9 cellular contexts compared by ENCODE assay signal in genomic region chr4:141350122-141350904, GRCh38.
DNase-seq lines count a peak whose midpoint lies in the region; ATAC-seq, FAIRE-seq and TF ChIP-seq lines count a peak whose summit lies in the region.
"Had no signal": no experiment of that assay in that cellular context is flagged by ENCODE, and none has a peak within 500 bp of the region (broad histone marks: within the 10 kb centered on the region; RNA-seq: fewer than 3 reads in every experiment).

No MANE protein-coding gene starts in this region.

- H3K9me3 ChIP-seq in A549 (peaks cover 19% of the 10 kb centered on the region; the same call in 2 of the 3 replicates), ascending aorta (no peaks in the 10 kb centered on the region), MM.1S (replicated peaks; ENCODE audit: insufficient read depth, low read length) (no peaks in the 10 kb centered on the region)

- TF ChIP-seq EP300 in A549 (IDR thresholded peaks at IDR 0.05), result peak; percentile 90 to 95; a peak in 4 of 5 replicates

- H3K79me2 ChIP-seq in MM.1S (ENCODE audit: low read length), result no peaks in the 10 kb centered on the region

- no peaks in the 10 kb centered on the region for H4K20me1 ChIP-seq in MM.1S (ENCODE audit: insufficient read depth, low read length)

- ATAC-seq in A549 (peak; percentile 91 to 94), left lobe of liver (peak; percentile 84), HG02571 (IDR thresholded peaks at IDR 0.05; ENCODE audit: unreplicated experiment) (no peak)
- no peak for ATAC-seq in activated CD8-positive, alpha-beta T cell treated with anti-CD3 and anti-CD28 coated beads for 36 hours

- CTCF ChIA-PET in A549 (lab: Yijun Ruan, JAX), result interaction anchor here (0.6 kb wide), 1 partner anchor 1677 kb away, joined by 4 read pairs; no protein-coding TSS in a partner anchor
- CTCF ChIA-PET in activated CD8-positive, alpha-beta T cell treated with anti-CD3 and anti-CD28 coated beads for 36 hours (lab: Charles Lee), result no interaction called here

- no peak for TF ChIP-seq CTCF in A549 (IDR thresholded peaks at IDR 0.05)
- TF ChIP-seq CTCF in ascending aorta (IDR thresholded peaks at IDR 0.05), result no peak
- TF ChIP-seq CTCF in MM.1S (IDR thresholded peaks at IDR 0.05; ENCODE audit: low read length), result no peak
- TF ChIP-seq CTCF in activated CD8-positive, alpha-beta T cell treated with anti-CD3 and anti-CD28 coated beads for 36 hours (IDR thresholded peaks at IDR 0.05), result no peak

- peak overlapping the region; percentile 92 to 97 for H3K27ac ChIP-seq in A549
- H3K27ac ChIP-seq in ascending aorta, result peak overlapping the region; percentile 50 to 54
- H3K27ac ChIP-seq in MM.1S (ENCODE audit: low read length), result no peak overlapping the region

- H3K27me3 ChIP-seq in ascending aorta, result no peaks in the 10 kb centered on the region
- H3K27me3 ChIP-seq in MM.1S (replicated peaks; ENCODE audit: insufficient read depth, low read length), result no peaks in the 10 kb centered on the region

- 0% methylated on average over 3 of the region's 3 CpGs for WGBS in A549 (ENCODE audit: missing lambda C conversion rate)

- intact Hi-C loops in ascending aorta (cut with DNase I), result loop anchor here (5.0 kb wide), 2 partner anchors 192 to 742 kb away; no protein-coding TSS in a partner anchor
- intact Hi-C loops in activated CD8-positive, alpha-beta T cell treated with anti-CD3 and anti-CD28 coated beads for 36 hours (cut with micrococcal nuclease), result no loop called here

- H3K27me3 Mint-ChIP-seq in activated CD8-positive, alpha-beta T cell treated with anti-CD3 and anti-CD28 coated beads for 36 hours, result peaks cover 7% of the 10 kb centered on the region

- no peak overlapping the region for H3K4me3 ChIP-seq in A549
- H3K4me3 ChIP-seq in ascending aorta, result no peak overlapping the region
- H3K4me3 ChIP-seq in MM.1S (ENCODE audit: low read length), result no peak overlapping the region

- H3K4me3 Mint-ChIP-seq in activated CD8-positive, alpha-beta T cell treated with anti-CD3 and anti-CD28 coated beads for 36 hours, result no peak overlapping the region

- no peaks in the 10 kb centered on the region for H3K36me3 Mint-ChIP-seq in activated CD8-positive, alpha-beta T cell treated with anti-CD3 and anti-CD28 coated beads for 36 hours (ENCODE audit: low read depth)

- no peaks in the 10 kb centered on the region for H3K9me3 Mint-ChIP-seq in activated CD8-positive, alpha-beta T cell treated with anti-CD3 and anti-CD28 coated beads for 36 hours

- H3K4me2 ChIP-seq in A549 (peak overlapping the region; percentile 67), MM.1S (ENCODE audit: low read depth, low read length) (no peak overlapping the region)

- H3K4me1 ChIP-seq in A549, result peaks cover 32% of the 10 kb centered on the region
- peaks cover 8 to 28% of the 10 kb centered on the region in 2 donors for H3K4me1 ChIP-seq in ascending aorta
- H3K4me1 ChIP-seq in MM.1S (ENCODE audit: low read length), result peaks cover 16% of the 10 kb centered on the region

- no peak for FAIRE-seq in A549 (lab: Jason Lieb, UNC)
- FAIRE-seq: D721Med had no signal

- H3K4me1 Mint-ChIP-seq in activated CD8-positive, alpha-beta T cell treated with anti-CD3 and anti-CD28 coated beads for 36 hours (ENCODE audit: low read depth), result no peaks in the 10 kb centered on the region

- H3K36me3 ChIP-seq in ascending aorta (no peaks in the 10 kb centered on the region), MM.1S (replicated peaks; ENCODE audit: insufficient read depth, low read length) (no peaks in the 10 kb centered on the region)

- no peak for TF ChIP-seq POLR2A in A549 (IDR thresholded peaks at IDR 0.05; ENCODE audit: low read length)

- no peaks in the 10 kb centered on the region for H3K9me2 ChIP-seq in MM.1S (replicated peaks; ENCODE audit: insufficient read depth, low read length)

- H3K27ac Mint-ChIP-seq in activated CD8-positive, alpha-beta T cell treated with anti-CD3 and anti-CD28 coated beads for 36 hours, result no peak overlapping the region

- DNase-seq in A549 (ENCODE audit: low read depth in 1 of 2, low spot score in 1 of 2), result peak; percentile 41 to 92
- peak; percentile 42 for DNase-seq in HK-2 (ENCODE audit: unreplicated experiment)
- peak in 1 of 2 donors; percentile 74 for DNase-seq in ascending aorta (ENCODE audit: low spot score in 2 of 2)
- DNase-seq in left lobe of liver (ENCODE audit: low spot score), result peak; percentile 89
- no peak for DNase-seq in MM.1S
- DNase-seq in SIG-M5 treated with dmso at 0.1 percent for 504 hours (lab: John Stamatoyannopoulos, UW; ENCODE audit: unreplicated experiment), result no peak
- no peak for DNase-seq in activated CD8-positive, alpha-beta T cell treated with anti-CD3 and anti-CD28 coated beads for 36 hours

- TF ChIP-seq RAD21 in A549 (conservative IDR thresholded peaks at IDR 0.05 in 1 of 2, IDR thresholded peaks at IDR 0.05 in 1 of 2), result peak; percentile 20 to 61; a peak in 4 of 5 replicates

- H2AFZ ChIP-seq in MM.1S (ENCODE audit: low read length), result no peak overlapping the region

- POLR2A ChIA-PET in A549 (lab: Yijun Ruan, JAX), result interaction anchor here (1.2 kb wide), 1 partner anchor 287 kb away, joined by 4 read pairs; the partner anchor contains the start of gene IL15
- POLR2A ChIA-PET in activated CD8-positive, alpha-beta T cell treated with anti-CD3 and anti-CD28 coated beads for 36 hours (lab: Charles Lee), result no interaction called here

- H3K9ac ChIP-seq in MM.1S (ENCODE audit: low read length), result no peak overlapping the region

- peaks cover 3% of the 10 kb centered on the region; the same call in 1 of the 2 replicates for H3F3A ChIP-seq in MM.1S (ENCODE audit: insufficient read depth, low read length)

TF ChIP-seq in A549, 52 proteins besides CTCF, POLR2A, EP300 and RAD21:
- TF ChIP-seq PBX3 (IDR thresholded peaks at IDR 0.05) (0 out of 2 replicates have a peak, but pooled peaks have one; percentile 33), JUNB (IDR thresholded peaks at IDR 0.05) (peak; percentile 77), NPAS2 (CRISPR knock-in tag; IDR thresholded peaks at IDR 0.05; ENCODE audit: borderline replicate concordance) (no peak), ZSCAN20 (CRISPR knock-in tag; IDR thresholded peaks at IDR 0.05) (no peak), GATA3 (IDR thresholded peaks at IDR 0.05; ENCODE audit: borderline replicate concordance) (peak; percentile 88), CEBPB (IDR thresholded peaks at IDR 0.05) (peak; percentile 67 to 88), KDM5A (IDR thresholded peaks at IDR 0.05) (no peak), SMC3 (IDR thresholded peaks at IDR 0.05) (peak; percentile 56; the same call in 2 of the 3 replicates), JUN (IDR thresholded peaks at IDR 0.05) (peak; percentile 78 to 88; a peak in 4 of 5 replicates), KDM1A (IDR thresholded peaks at IDR 0.05; ENCODE audit: low read depth) (no peak), HOXB13 (CRISPR knock-in tag; IDR thresholded peaks at IDR 0.05; ENCODE audit: low read depth) (0 out of 2 replicates have a peak, but pooled peaks have one; percentile 9), HOXA7 (CRISPR knock-in tag; IDR thresholded peaks at IDR 0.05) (no peak), FOSL2 (IDR thresholded peaks at IDR 0.05) (no peak), FOSL2 (CRISPR knock-in tag; IDR thresholded peaks at IDR 0.05) (peak; percentile 44; the same call in 1 of the 2 replicates)
- TF ChIP-seq, protein P1, sequence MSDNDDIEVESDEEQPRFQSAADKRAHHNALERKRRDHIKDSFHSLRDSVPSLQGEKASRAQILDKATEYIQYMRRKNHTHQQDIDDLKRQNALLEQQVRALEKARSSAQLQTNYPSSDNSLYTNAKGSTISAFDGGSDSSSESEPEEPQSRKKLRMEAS (IDR thresholded peaks at IDR 0.05), result peak; percentile 69
- TF ChIP-seq, protein P2, sequence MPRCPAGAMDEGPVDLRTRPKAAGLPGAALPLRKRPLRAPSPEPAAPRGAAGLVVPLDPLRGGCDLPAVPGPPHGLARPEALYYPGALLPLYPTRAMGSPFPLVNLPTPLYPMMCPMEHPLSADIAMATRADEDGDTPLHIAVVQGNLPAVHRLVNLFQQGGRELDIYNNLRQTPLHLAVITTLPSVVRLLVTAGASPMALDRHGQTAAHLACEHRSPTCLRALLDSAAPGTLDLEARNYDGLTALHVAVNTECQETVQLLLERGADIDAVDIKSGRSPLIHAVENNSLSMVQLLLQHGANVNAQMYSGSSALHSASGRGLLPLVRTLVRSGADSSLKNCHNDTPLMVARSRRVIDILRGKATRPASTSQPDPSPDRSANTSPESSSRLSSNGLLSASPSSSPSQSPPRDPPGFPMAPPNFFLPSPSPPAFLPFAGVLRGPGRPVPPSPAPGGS (IDR thresholded peaks at IDR 0.05), result peak; percentile 82; the same call in 2 of the 3 replicates
TF ChIP-seq in A549: peak in this region for 10.

Comparison
In these comparisons a context has a peak if more than half of its experiments do, and no peak if none do; other contexts are left out.
1. ATAC-seq: peak in A549 (2 of 2) and left lobe of liver (single experiment); none in HG02571 (single experiment) and activated CD8-positive, alpha-beta T cell treated with anti-CD3 and anti-CD28 coated beads for 36 hours (single experiment).
2. DNase-seq: peak in A549 (2 of 2), HK-2 (single experiment) and left lobe of liver (single experiment); none in MM.1S (single experiment), SIG-M5 treated with dmso at 0.1 percent for 504 hours (single experiment) and activated CD8-positive, alpha-beta T cell treated with anti-CD3 and anti-CD28 coated beads for 36 hours (single experiment).